1 cellular context compared by ENCODE assay signal in the genomic region with DNA sequence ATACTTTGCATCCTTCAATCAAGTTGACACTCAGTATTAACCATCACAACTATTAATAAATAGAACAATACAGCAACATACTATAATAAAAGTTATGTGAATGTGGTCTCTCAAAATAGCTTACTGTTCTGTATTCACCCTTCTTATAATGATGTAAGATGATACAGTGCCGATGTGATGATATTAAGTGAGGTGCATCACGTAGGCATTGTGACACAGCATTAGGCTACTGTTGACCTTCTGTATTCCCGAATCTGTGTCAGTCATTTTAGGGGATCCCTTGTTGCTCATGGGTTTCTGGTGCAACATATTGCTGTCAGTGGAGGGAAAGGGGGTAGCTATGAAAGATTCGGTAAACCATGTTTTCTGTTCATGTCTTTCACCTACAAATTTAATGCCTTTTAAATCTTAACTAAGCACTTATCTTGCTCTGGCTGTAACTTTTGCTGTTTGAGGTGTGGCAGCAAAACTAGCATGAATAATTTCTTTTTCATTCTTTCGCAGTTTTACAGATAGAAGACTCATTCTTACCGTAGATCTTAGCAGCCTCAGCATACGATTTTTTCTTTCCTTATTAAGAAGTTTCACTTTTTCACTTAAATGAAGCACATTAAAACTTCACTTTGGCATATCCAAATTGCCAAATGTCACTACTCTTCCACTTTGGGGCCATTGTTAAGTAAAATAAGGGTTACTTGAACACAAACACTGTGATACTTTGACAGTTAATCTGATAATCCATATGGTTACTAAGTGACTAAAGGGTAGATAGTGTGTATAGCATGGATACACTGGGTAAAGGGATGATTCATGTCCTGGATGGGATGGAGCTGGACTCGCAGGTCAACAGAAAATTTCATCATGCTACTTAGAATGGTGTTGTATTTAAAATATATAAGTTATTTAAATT.
A peak's percentile ranks its signal among the peaks of the same experiment; 100 is the strongest.
TF ChIP-seq lines count a peak whose summit lies in the region.

No MANE protein-coding gene starts in this region.

TF ChIP-seq in HepG2, 621 proteins besides CTCF, POLR2A, EP300 and RAD21 (continued from another document and continues in another):
- TF ChIP-seq, protein P1, sequence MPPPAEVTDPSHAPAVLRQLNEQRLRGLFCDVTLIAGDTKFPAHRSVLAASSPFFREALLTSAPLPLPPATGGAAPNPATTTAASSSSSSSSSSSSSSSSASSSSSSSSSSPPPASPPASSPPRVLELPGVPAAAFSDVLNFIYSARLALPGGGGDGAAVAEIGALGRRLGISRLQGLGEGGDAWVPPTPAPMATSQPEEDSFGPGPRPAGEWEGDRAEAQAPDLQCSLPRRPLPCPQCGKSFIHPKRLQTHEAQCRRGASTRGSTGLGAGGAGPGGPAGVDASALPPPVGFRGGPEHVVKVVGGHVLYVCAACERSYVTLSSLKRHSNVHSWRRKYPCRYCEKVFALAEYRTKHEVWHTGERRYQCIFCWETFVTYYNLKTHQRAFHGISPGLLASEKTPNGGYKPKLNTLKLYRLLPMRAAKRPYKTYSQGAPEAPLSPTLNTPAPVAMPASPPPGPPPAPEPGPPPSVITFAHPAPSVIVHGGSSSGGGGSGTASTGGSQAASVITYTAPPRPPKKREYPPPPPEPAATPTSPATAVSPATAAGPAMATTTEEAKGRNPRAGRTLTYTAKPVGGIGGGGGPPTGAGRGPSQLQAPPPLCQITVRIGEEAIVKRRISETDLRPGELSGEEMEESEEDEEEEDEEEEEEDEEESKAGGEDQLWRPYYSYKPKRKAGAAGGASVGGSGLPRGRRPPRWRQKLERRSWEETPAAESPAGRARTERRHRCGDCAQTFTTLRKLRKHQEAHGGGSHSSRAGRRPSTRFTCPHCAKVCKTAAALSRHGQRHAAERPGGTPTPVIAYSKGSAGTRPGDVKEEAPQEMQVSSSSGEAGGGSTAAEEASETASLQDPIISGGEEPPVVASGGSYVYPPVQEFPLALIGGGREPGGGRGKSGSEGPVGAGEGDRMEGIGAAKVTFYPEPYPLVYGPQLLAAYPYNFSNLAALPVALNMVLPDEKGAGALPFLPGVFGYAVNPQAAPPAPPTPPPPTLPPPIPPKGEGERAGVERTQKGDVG (CRISPR knock-in tag; IDR thresholded peaks at IDR 0.05; ENCODE audit: borderline replicate concordance): no peak
- TF ChIP-seq NFATC3 (CRISPR knock-in tag; IDR thresholded peaks at IDR 0.05): no peak
- TF ChIP-seq HDAC6 (IDR thresholded peaks at IDR 0.05; ENCODE audit: low read depth, low read length): no peak
- TF ChIP-seq ZNF101 (CRISPR knock-in tag; IDR thresholded peaks at IDR 0.05; ENCODE audit: borderline replicate concordance, low read depth): no peak
- no peak for TF ChIP-seq MBD4 (IDR thresholded peaks at IDR 0.05; ENCODE audit: borderline replicate concordance, low read length)
- no peak for TF ChIP-seq ZFYVE20 (CRISPR knock-in tag; IDR thresholded peaks at IDR 0.05; ENCODE audit: borderline replicate concordance, low read depth)
- no peak for TF ChIP-seq KDM4B (CRISPR knock-in tag; IDR thresholded peaks at IDR 0.05)
- TF ChIP-seq ZNF367 (CRISPR knock-in tag; IDR thresholded peaks at IDR 0.05; ENCODE audit: borderline replicate concordance): no peak
- peak; percentile 23; the same call in 1 of the 2 replicates for TF ChIP-seq FOXA3 (CRISPR knock-in tag; IDR thresholded peaks at IDR 0.05)
- no peak for TF ChIP-seq IKZF1 (IDR thresholded peaks at IDR 0.05)
- no peak for TF ChIP-seq KDM2A (CRISPR knock-in tag; IDR thresholded peaks at IDR 0.05; ENCODE audit: borderline replicate concordance, low read depth)
- TF ChIP-seq, protein P2, sequence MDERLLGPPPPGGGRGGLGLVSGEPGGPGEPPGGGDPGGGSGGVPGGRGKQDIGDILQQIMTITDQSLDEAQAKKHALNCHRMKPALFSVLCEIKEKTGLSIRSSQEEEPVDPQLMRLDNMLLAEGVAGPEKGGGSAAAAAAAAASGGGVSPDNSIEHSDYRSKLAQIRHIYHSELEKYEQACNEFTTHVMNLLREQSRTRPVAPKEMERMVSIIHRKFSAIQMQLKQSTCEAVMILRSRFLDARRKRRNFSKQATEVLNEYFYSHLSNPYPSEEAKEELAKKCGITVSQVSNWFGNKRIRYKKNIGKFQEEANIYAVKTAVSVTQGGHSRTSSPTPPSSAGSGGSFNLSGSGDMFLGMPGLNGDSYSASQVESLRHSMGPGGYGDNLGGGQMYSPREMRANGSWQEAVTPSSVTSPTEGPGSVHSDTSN (CRISPR knock-in tag; IDR thresholded peaks at IDR 0.05): no peak
- TF ChIP-seq, protein P3, sequence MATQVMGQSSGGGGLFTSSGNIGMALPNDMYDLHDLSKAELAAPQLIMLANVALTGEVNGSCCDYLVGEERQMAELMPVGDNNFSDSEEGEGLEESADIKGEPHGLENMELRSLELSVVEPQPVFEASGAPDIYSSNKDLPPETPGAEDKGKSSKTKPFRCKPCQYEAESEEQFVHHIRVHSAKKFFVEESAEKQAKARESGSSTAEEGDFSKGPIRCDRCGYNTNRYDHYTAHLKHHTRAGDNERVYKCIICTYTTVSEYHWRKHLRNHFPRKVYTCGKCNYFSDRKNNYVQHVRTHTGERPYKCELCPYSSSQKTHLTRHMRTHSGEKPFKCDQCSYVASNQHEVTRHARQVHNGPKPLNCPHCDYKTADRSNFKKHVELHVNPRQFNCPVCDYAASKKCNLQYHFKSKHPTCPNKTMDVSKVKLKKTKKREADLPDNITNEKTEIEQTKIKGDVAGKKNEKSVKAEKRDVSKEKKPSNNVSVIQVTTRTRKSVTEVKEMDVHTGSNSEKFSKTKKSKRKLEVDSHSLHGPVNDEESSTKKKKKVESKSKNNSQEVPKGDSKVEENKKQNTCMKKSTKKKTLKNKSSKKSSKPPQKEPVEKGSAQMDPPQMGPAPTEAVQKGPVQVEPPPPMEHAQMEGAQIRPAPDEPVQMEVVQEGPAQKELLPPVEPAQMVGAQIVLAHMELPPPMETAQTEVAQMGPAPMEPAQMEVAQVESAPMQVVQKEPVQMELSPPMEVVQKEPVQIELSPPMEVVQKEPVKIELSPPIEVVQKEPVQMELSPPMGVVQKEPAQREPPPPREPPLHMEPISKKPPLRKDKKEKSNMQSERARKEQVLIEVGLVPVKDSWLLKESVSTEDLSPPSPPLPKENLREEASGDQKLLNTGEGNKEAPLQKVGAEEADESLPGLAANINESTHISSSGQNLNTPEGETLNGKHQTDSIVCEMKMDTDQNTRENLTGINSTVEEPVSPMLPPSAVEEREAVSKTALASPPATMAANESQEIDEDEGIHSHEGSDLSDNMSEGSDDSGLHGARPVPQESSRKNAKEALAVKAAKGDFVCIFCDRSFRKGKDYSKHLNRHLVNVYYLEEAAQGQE (IDR thresholded peaks at IDR 0.05; ENCODE audit: borderline replicate concordance in 1 of 2, low read depth in 1 of 2, low read length in 2 of 2): no peak
- no peak for TF ChIP-seq SMARCE1 (IDR thresholded peaks at IDR 0.05; ENCODE audit: borderline replicate concordance)
- TF ChIP-seq, protein P4, sequence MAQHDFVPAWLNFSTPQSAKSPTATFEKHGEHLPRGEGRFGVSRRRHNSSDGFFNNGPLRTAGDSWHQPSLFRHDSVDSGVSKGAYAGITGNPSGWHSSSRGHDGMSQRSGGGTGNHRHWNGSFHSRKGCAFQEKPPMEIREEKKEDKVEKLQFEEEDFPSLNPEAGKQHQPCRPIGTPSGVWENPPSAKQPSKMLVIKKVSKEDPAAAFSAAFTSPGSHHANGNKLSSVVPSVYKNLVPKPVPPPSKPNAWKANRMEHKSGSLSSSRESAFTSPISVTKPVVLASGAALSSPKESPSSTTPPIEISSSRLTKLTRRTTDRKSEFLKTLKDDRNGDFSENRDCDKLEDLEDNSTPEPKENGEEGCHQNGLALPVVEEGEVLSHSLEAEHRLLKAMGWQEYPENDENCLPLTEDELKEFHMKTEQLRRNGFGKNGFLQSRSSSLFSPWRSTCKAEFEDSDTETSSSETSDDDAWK (CRISPR knock-in tag; IDR thresholded peaks at IDR 0.05): no peak
- no peak for TF ChIP-seq ZNF354B (CRISPR knock-in tag; IDR thresholded peaks at IDR 0.05)
- no peak for TF ChIP-seq HNRNPLL (IDR thresholded peaks at IDR 0.05; ENCODE audit: low read depth, low read length, poor library complexity, severe bottlenecking)
- no peak for TF ChIP-seq ZNF839 (CRISPR knock-in tag; IDR thresholded peaks at IDR 0.05; ENCODE audit: borderline replicate concordance)
- TF ChIP-seq ZNF121 (CRISPR knock-in tag; IDR thresholded peaks at IDR 0.05): no peak
- TF ChIP-seq, protein P5, sequence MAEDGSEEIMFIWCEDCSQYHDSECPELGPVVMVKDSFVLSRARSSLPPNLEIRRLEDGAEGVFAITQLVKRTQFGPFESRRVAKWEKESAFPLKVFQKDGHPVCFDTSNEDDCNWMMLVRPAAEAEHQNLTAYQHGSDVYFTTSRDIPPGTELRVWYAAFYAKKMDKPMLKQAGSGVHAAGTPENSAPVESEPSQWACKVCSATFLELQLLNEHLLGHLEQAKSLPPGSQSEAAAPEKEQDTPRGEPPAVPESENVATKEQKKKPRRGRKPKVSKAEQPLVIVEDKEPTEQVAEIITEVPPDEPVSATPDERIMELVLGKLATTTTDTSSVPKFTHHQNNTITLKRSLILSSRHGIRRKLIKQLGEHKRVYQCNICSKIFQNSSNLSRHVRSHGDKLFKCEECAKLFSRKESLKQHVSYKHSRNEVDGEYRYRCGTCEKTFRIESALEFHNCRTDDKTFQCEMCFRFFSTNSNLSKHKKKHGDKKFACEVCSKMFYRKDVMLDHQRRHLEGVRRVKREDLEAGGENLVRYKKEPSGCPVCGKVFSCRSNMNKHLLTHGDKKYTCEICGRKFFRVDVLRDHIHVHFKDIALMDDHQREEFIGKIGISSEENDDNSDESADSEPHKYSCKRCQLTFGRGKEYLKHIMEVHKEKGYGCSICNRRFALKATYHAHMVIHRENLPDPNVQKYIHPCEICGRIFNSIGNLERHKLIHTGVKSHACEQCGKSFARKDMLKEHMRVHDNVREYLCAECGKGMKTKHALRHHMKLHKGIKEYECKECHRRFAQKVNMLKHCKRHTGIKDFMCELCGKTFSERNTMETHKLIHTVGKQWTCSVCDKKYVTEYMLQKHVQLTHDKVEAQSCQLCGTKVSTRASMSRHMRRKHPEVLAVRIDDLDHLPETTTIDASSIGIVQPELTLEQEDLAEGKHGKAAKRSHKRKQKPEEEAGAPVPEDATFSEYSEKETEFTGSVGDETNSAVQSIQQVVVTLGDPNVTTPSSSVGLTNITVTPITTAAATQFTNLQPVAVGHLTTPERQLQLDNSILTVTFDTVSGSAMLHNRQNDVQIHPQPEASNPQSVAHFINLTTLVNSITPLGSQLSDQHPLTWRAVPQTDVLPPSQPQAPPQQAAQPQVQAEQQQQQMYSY (CRISPR knock-in tag; IDR thresholded peaks at IDR 0.05): no peak
- no peak for TF ChIP-seq ZNF232 (CRISPR knock-in tag; IDR thresholded peaks at IDR 0.05; ENCODE audit: borderline replicate concordance)
- TF ChIP-seq TCF12 (IDR thresholded peaks at IDR 0.05): no peak
- TF ChIP-seq TCF12 (CRISPR knock-in tag; IDR thresholded peaks at IDR 0.05): no peak
- TF ChIP-seq ZNF12 (CRISPR knock-in tag; IDR thresholded peaks at IDR 0.05): 0 out of 2 replicates have a peak, but pooled peaks have one; percentile 26
- no peak for TF ChIP-seq ZNF556 (CRISPR knock-in tag; IDR thresholded peaks at IDR 0.05; ENCODE audit: borderline replicate concordance)
- TF ChIP-seq, protein P6, sequence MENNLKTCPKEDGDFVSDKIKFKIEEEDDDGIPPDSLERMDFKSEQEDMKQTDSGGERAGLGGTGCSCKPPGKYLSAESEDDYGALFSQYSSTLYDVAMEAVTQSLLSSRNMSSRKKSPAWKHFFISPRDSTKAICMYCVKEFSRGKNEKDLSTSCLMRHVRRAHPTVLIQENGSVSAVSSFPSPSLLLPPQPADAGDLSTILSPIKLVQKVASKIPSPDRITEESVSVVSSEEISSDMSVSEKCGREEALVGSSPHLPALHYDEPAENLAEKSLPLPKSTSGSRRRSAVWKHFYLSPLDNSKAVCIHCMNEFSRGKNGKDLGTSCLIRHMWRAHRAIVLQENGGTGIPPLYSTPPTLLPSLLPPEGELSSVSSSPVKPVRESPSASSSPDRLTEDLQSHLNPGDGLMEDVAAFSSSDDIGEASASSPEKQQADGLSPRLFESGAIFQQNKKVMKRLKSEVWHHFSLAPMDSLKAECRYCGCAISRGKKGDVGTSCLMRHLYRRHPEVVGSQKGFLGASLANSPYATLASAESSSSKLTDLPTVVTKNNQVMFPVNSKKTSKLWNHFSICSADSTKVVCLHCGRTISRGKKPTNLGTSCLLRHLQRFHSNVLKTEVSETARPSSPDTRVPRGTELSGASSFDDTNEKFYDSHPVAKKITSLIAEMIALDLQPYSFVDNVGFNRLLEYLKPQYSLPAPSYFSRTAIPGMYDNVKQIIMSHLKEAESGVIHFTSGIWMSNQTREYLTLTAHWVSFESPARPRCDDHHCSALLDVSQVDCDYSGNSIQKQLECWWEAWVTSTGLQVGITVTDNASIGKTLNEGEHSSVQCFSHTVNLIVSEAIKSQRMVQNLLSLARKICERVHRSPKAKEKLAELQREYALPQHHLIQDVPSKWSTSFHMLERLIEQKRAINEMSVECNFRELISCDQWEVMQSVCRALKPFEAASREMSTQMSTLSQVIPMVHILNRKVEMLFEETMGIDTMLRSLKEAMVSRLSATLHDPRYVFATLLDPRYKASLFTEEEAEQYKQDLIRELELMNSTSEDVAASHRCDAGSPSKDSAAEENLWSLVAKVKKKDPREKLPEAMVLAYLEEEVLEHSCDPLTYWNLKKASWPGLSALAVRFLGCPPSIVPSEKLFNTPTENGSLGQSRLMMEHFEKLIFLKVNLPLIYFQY (CRISPR knock-in tag; IDR thresholded peaks at IDR 0.05; ENCODE audit: borderline replicate concordance): no peak
- TF ChIP-seq, protein P7, sequence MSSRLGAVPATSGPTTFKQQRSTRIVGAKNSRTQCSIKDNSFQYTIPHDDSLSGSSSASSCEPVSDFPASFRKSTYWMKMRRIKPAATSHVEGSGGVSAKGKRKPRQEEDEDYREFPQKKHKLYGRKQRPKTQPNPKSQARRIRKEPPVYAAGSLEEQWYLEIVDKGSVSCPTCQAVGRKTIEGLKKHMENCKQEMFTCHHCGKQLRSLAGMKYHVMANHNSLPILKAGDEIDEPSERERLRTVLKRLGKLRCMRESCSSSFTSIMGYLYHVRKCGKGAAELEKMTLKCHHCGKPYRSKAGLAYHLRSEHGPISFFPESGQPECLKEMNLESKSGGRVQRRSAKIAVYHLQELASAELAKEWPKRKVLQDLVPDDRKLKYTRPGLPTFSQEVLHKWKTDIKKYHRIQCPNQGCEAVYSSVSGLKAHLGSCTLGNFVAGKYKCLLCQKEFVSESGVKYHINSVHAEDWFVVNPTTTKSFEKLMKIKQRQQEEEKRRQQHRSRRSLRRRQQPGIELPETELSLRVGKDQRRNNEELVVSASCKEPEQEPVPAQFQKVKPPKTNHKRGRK (CRISPR knock-in tag; IDR thresholded peaks at IDR 0.05): no peak
- TF ChIP-seq, protein P8, sequence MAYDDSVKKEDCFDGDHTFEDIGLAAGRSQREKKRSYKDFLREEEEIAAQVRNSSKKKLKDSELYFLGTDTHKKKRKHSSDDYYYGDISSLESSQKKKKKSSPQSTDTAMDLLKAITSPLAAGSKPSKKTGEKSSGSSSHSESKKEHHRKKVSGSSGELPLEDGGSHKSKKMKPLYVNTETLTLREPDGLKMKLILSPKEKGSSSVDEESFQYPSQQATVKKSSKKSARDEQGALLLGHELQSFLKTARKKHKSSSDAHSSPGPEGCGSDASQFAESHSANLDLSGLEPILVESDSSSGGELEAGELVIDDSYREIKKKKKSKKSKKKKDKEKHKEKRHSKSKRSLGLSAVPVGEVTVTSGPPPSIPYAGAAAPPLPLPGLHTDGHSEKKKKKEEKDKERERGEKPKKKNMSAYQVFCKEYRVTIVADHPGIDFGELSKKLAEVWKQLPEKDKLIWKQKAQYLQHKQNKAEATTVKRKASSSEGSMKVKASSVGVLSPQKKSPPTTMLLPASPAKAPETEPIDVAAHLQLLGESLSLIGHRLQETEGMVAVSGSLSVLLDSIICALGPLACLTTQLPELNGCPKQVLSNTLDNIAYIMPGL (CRISPR knock-in tag; IDR thresholded peaks at IDR 0.05; ENCODE audit: borderline replicate concordance in 1 of 2, low read depth in 1 of 2): no peak
